25 cellular contexts compared by ENCODE assay signal in the genomic region with DNA sequence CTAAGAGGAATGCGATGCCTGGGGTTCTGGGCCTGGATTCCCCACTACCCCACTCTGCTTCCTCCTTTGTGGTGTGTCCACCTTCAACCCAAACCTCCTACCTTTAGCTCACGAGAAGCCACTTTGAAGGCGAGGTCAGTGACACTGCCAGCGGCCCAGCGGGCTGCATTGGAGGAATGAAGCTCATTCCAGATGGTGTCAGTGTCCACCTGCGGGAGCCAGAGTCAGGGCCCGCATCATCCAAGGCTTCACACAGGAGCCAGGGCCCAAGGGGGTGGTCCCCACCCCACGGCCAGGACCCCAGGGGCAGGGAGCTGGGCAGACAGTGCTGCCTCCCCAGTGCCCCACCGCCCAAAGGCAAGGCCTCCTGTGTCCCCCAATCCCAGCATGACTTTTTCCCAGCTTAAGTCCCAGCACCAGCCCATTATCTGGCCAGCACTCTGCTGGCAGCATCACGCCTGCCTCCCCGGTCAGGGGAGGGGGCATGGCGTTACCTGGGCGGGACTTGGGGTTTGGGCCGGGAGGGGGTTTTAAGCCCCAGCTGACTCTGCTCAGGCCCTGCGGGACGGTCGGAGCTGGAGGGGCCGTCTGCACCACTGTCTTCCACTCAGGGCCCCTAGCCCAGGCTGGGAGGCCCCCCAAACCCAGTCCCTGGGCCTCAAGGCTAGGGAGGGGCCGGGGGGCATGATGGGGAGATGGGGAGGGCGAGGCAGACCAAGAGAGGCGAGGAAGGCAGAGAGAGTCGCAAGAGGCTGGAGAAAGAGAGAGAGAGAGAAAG. TPM values are rescaled to one million over a fixed set of nuclear protein-coding genes. Genes with fewer than 3 reads are reported as not detected.
A peak's percentile ranks its signal among the peaks of the same experiment; 100 is the strongest.
DNase-seq lines count a peak whose midpoint lies in the region; ATAC-seq, FAIRE-seq and TF ChIP-seq lines count a peak whose summit lies in the region.
"Had no signal": no experiment of that assay in that cellular context is flagged by ENCODE, and none has a peak within 500 bp of the region (broad histone marks: within the 10 kb centered on the region; RNA-seq: fewer than 3 reads in every experiment).

No MANE protein-coding gene starts in this region.

- no peak overlapping the region for H3K4me3 ChIP-seq in HepG2 (replicated peaks in 1 of 3; ENCODE audit: insufficient read depth in 1 of 3, low read depth in 2 of 3, low read length in 3 of 3)
- H3K4me3 ChIP-seq: BLaER1 had no signal

- no peak for TF ChIP-seq RAD21 in HepG2 (CRISPR knock-in tag; IDR thresholded peaks at IDR 0.05)

- H2AFZ ChIP-seq in HepG2 (ENCODE audit: low read length), result no peak overlapping the region

- H3K36me3 Mint-ChIP-seq in activated naive CD8-positive, alpha-beta T cell treated with anti-CD3 and anti-CD28 coated beads, Interleukin-2, amount 50 U/mL, for 24 hours (ENCODE audit: low read depth), result peaks cover 75% of the 10 kb centered on the region

- H3K36me3 ChIP-seq in HepG2 (replicated peaks in 1 of 2; ENCODE audit: control insufficient read depth in 1 of 2, insufficient read depth in 2 of 2, low read length in 2 of 2), result peaks cover 11 to 13% of the 10 kb centered on the region in 2 experiments; a peak in 3 of 5 replicates

- TF ChIP-seq POLR2A in HepG2 (IDR thresholded peaks at IDR 0.05; ENCODE audit: insufficient read depth in 1 of 2, low read depth in 2 of 2, low read length in 2 of 2), result no peak

- TF ChIP-seq EP300 in HepG2 (IDR thresholded peaks at IDR 0.05; ENCODE audit: low read depth in 2 of 2, low read length in 2 of 2) (no peak), HepG2 (CRISPR knock-in tag; IDR thresholded peaks at IDR 0.05; ENCODE audit: borderline replicate concordance) (no peak)

- WGBS in HepG2 (ENCODE audit: low lambda C conversion rate), result 89% methylated on average over 15 of the region's 22 CpGs

- in situ Hi-C loops in HepG2 (cut with HindIII; ENCODE audit: extremely low pct_ligation_motif_present, low pct_unique_long_range_greater_than_20kb), result loop anchor here (5.0 kb wide), 1 partner anchor 47 kb away; no protein-coding TSS in a partner anchor

- POLR2A ChIA-PET in HepG2 (lab: Yijun Ruan, JAX), result no interaction called here

- H3K4me3 Mint-ChIP-seq in activated naive CD8-positive, alpha-beta T cell treated with anti-CD3 and anti-CD28 coated beads, Interleukin-2, amount 50 U/mL, for 24 hours, result no peak overlapping the region
- H3K4me3 Mint-ChIP-seq: CD4-positive, alpha-beta memory T cell; IgD-negative memory B cell had no signal

- ATAC-seq in Right ventricle myocardium inferior (no peak), HepG2 (no peak), GM18909 (IDR thresholded peaks at IDR 0.05; ENCODE audit: poor library complexity, unreplicated experiment) (no peak)
- no peak for ATAC-seq in activated naive CD8-positive, alpha-beta T cell treated with anti-CD3 and anti-CD28 coated beads, Interleukin-2, amount 50 U/mL, for 24 hours
- ATAC-seq: Panc1 had no signal

- TF ChIP-seq CTCF in VCaP (conservative IDR thresholded peaks at IDR 0.05) (no peak), HepG2 (CRISPR knock-in tag; IDR thresholded peaks at IDR 0.05) (no peak)

- no peak overlapping the region for H3K9ac ChIP-seq in HepG2 (ENCODE audit: insufficient read depth, low read depth, low read length)
- H3K9ac ChIP-seq: BLaER1 had no signal

- no peak for FAIRE-seq in HepG2 (lab: Jason Lieb, UNC)

- no peaks in the 10 kb centered on the region for H4K20me1 ChIP-seq in HepG2 (ENCODE audit: insufficient read depth, low read length)

- no peaks in the 10 kb centered on the region for H3K27me3 Mint-ChIP-seq in activated naive CD8-positive, alpha-beta T cell treated with anti-CD3 and anti-CD28 coated beads, Interleukin-2, amount 50 U/mL, for 24 hours
- H3K27me3 Mint-ChIP-seq: CD4-positive, alpha-beta memory T cell; IgD-negative memory B cell had no signal

- H3K27ac Mint-ChIP-seq in activated naive CD8-positive, alpha-beta T cell treated with anti-CD3 and anti-CD28 coated beads, Interleukin-2, amount 50 U/mL, for 24 hours, result peak overlapping the region; percentile 54

- DNase-seq in Right ventricle myocardium inferior (ENCODE audit: missing footprints), result peak; percentile 64
- no peak for DNase-seq in cardiac septum (ENCODE audit: low spot score)
- no peak for DNase-seq in activated naive CD8-positive, alpha-beta T cell treated with anti-CD3 and anti-CD28 coated beads, Interleukin-2, amount 50 U/mL, for 24 hours
- no peak for DNase-seq in HepG2 (ENCODE audit: low spot score)
- no peak for DNase-seq in activated CD4-positive, alpha-beta T cell treated with anti-CD3 and anti-CD28 coated beads, Interleukin-2, amount 50 U/mL, for 4 hours
- DNase-seq in NCI-H2029 treated with DMSO at 0.1 percent for 48 hours (lab: John Stamatoyannopoulos, UW), result no peak
- DNase-seq: ACHN; Caco-2; CD4-positive, alpha-beta memory T cell; DMS 273 treated with DMSO at 0.1 percent for 48 hours; DMS79 treated with DMSO at 0.1 percent for 48 hours; H7; Karpas-422; MV-4-11; NCI-H1105 treated with DMSO at 0.1 percent for 48 hours; NCI-H2081; NCI-H2171; NCI-H345; NCI-H524; NCI-H774 had no signal

- peaks cover 32% of the 10 kb centered on the region for H3K4me1 Mint-ChIP-seq in activated naive CD8-positive, alpha-beta T cell treated with anti-CD3 and anti-CD28 coated beads, Interleukin-2, amount 50 U/mL, for 24 hours

- H3K4me1 ChIP-seq in HepG2 (ENCODE audit: insufficient read depth, low read length), result no peaks in the 10 kb centered on the region
- H3K4me1 ChIP-seq: BLaER1, Caco-2 had no signal

- H3K9me3 Mint-ChIP-seq in activated naive CD8-positive, alpha-beta T cell treated with anti-CD3 and anti-CD28 coated beads, Interleukin-2, amount 50 U/mL, for 24 hours, result no peaks in the 10 kb centered on the region
- H3K9me3 Mint-ChIP-seq: CD4-positive, alpha-beta memory T cell; IgD-negative memory B cell had no signal

- H3K4me2 ChIP-seq in HepG2 (ENCODE audit: low read depth, low read length), result no peak overlapping the region
- H3K4me2 ChIP-seq: BLaER1 had no signal

- CTCF ChIA-PET in HepG2 (lab: Yijun Ruan, JAX; ENCODE audit: low intra/inter-chr PET ratio, low total read pairs), result no interaction called here

- no peaks in the 10 kb centered on the region for H3K9me3 ChIP-seq in HepG2 (ENCODE audit: low read length)
- H3K9me3 ChIP-seq: BLaER1, Caco-2 had no signal

- no TSS peak for BruUV-seq in HepG2 (replicated peaks; lab: Mats Ljungman, UMichigan)

- H3K27ac ChIP-seq in VCaP (peak overlapping the region; percentile 63), HepG2 (ENCODE audit: extremely low read length, insufficient read depth, low read length) (no peak overlapping the region)
- H3K27ac ChIP-seq: BLaER1 had no signal

- no peaks in the 10 kb centered on the region for H3K79me2 ChIP-seq in HepG2 (ENCODE audit: insufficient read depth, low read length)

- intact Hi-C loops in Right ventricle myocardium inferior (cut with DNase I) (no loop called here), cardiac septum (cut with DNase I) (loop anchor here (10.0 kb wide), 1 partner anchor 145 kb away; no protein-coding TSS in a partner anchor), HepG2 (cut with micrococcal nuclease; ENCODE audit: unreplicated experiment) (no loop called here)

- H3K27me3 ChIP-seq in HepG2 (ENCODE audit: control insufficient read depth in 1 of 2, insufficient read depth in 2 of 2, low read length in 2 of 2), result no peaks in the 10 kb centered on the region
- H3K27me3 ChIP-seq: BLaER1 had no signal

RNA-seq across cellular contexts. Expression of a gene that starts 16.9 kb away (rescaled TPM):
- total RNA-seq in Right ventricle myocardium inferior (23.2 TPM), cardiac septum (20.7 TPM), HepG2 (2016; rRNA removed; fragmentation: Illumina TruSeq; extraction: Trizol) (2.6 and 3.7 TPM in 2 replicates)
- 2.3 and 3.1 TPM in 2 replicates for total RNA-seq in HepG2 (2016; cell fraction: cytosol; rRNA removed; fragmentation: Illumina TruSeq; extraction: Trizol; ENCODE audit: low read depth)
- 2.3 and 3.4 TPM in 2 replicates for total RNA-seq in HepG2 (2016; cell fraction: insoluble cytoplasmic fraction; rRNA removed; fragmentation: Illumina TruSeq; extraction: Trizol)
- total RNA-seq in HepG2 (2016; cell fraction: membrane; rRNA removed; fragmentation: Illumina TruSeq; extraction: Trizol), result 5.0 and 6.3 TPM in 2 replicates
- 2.5 and 2.6 TPM in 2 replicates for total RNA-seq in HepG2 (2016; cell fraction: nucleus; rRNA removed; fragmentation: Illumina TruSeq; extraction: Trizol)
- polyA plus RNA-seq in HepG2 (2011; rRNA removed), result 2.2 and 3.1 TPM in 2 replicates
- polyA plus RNA-seq in HepG2 (2011; cell fraction: cytosol; rRNA removed), result 2.4 and 2.6 TPM in 2 replicates
- 3.1 and 4.1 TPM in 2 replicates for polyA plus RNA-seq in HepG2 (2011; cell fraction: nucleus; rRNA removed)
- polyA plus RNA-seq in HepG2 (2012), result 2.1 and 3.5 TPM in 2 replicates
- 3.8 and 3.9 TPM in 2 replicates for polyA plus RNA-seq in HepG2 (2016; cell fraction: cytosol; fragmentation: Illumina TruSeq; extraction: Trizol; ENCODE audit: low read depth)
- 2.6 and 3.2 TPM in 2 replicates for polyA plus RNA-seq in HepG2 (2016; cell fraction: insoluble cytoplasmic fraction; fragmentation: Illumina TruSeq; extraction: Trizol; ENCODE audit: low read depth)
- 6.3 and 6.9 TPM in 2 replicates for polyA plus RNA-seq in HepG2 (2016; cell fraction: membrane; fragmentation: Illumina TruSeq; extraction: Trizol; ENCODE audit: low read depth)
- 5.6 and 6.3 TPM in 2 replicates for polyA plus RNA-seq in HepG2 (2016; cell fraction: nucleus; fragmentation: Illumina TruSeq; extraction: Trizol; ENCODE audit: insufficient read depth, low read depth)
- polyA minus RNA-seq in HepG2 (2011; rRNA and poly(A)+ RNA removed; ENCODE audit: low replicate concordance), result 5.7 and 45.5 TPM in 2 replicates
- 1.5 and 2.1 TPM in 2 replicates for polyA minus RNA-seq in HepG2 (2011; cell fraction: cytosol; rRNA and poly(A)+ RNA removed)
- 1.7 and 2.8 TPM in 2 replicates for polyA minus RNA-seq in HepG2 (2011; cell fraction: nucleus; rRNA and poly(A)+ RNA removed)

RNA-seq across cellular contexts. Expression of a gene that starts 29.8 kb away (rescaled TPM):
- 38.8 TPM for total RNA-seq in Right ventricle myocardium inferior
- 62.7 TPM for total RNA-seq in cardiac septum
- total RNA-seq in HepG2 (2016; rRNA removed; fragmentation: Illumina TruSeq; extraction: Trizol), result 3.7 and 4.6 TPM in 2 replicates
- 1.5 and 2.7 TPM in 2 replicates for total RNA-seq in HepG2 (2016; cell fraction: cytosol; rRNA removed; fragmentation: Illumina TruSeq; extraction: Trizol; ENCODE audit: low read depth)
- total RNA-seq in HepG2 (2016; cell fraction: insoluble cytoplasmic fraction; rRNA removed; fragmentation: Illumina TruSeq; extraction: Trizol), result 3.3 and 5.0 TPM in 2 replicates
- 4.5 and 5.3 TPM in 2 replicates for total RNA-seq in HepG2 (2016; cell fraction: membrane; rRNA removed; fragmentation: Illumina TruSeq; extraction: Trizol)
- 5.2 and 5.6 TPM in 2 replicates for total RNA-seq in HepG2 (2016; cell fraction: nucleus; rRNA removed; fragmentation: Illumina TruSeq; extraction: Trizol)
- polyA plus RNA-seq in HepG2 (2011; rRNA removed), result 8.5 and 10.8 TPM in 2 replicates
- 3.4 and 5.9 TPM in 2 replicates for polyA plus RNA-seq in HepG2 (2011; cell fraction: cytosol; rRNA removed)
- 44.6 and 61.9 TPM in 2 replicates for polyA plus RNA-seq in HepG2 (2011; cell fraction: nucleus; rRNA removed)
- 3.9 and 6.2 TPM in 2 replicates for polyA plus RNA-seq in HepG2 (2012)
- polyA plus RNA-seq in HepG2 (2016; cell fraction: cytosol; fragmentation: Illumina TruSeq; extraction: Trizol; ENCODE audit: low read depth), result 1.6 and 1.8 TPM in 2 replicates
- 7.3 and 8.0 TPM in 2 replicates for polyA plus RNA-seq in HepG2 (2016; cell fraction: insoluble cytoplasmic fraction; fragmentation: Illumina TruSeq; extraction: Trizol; ENCODE audit: low read depth)
- polyA plus RNA-seq in HepG2 (2016; cell fraction: membrane; fragmentation: Illumina TruSeq; extraction: Trizol; ENCODE audit: low read depth), result 5.0 and 6.0 TPM in 2 replicates
- polyA plus RNA-seq in HepG2 (2016; cell fraction: nucleus; fragmentation: Illumina TruSeq; extraction: Trizol; ENCODE audit: insufficient read depth, low read depth), result 15.8 and 16.2 TPM in 2 replicates
- 11.8 and 35.8 TPM in 2 replicates for polyA minus RNA-seq in HepG2 (2011; rRNA and poly(A)+ RNA removed; ENCODE audit: low replicate concordance)
- polyA minus RNA-seq in HepG2 (2011; cell fraction: cytosol; rRNA and poly(A)+ RNA removed), result 2.3 and 4.6 TPM in 2 replicates
- polyA minus RNA-seq in HepG2 (2011; cell fraction: nucleus; rRNA and poly(A)+ RNA removed), result 6.8 and 9.5 TPM in 2 replicates

RNA-seq across cellular contexts. Expression of a gene that starts 31.2 kb away (rescaled TPM):
- total RNA-seq in Right ventricle myocardium inferior, result 37.3 TPM
- total RNA-seq in cardiac septum, result 26.3 TPM
- 0.07 TPM in 1 of 2 replicates, not detected in the other for total RNA-seq in HepG2 (2016; rRNA removed; fragmentation: Illumina TruSeq; extraction: Trizol)
- not detected in 2 replicates for total RNA-seq in HepG2 (2016; cell fraction: cytosol; rRNA removed; fragmentation: Illumina TruSeq; extraction: Trizol; ENCODE audit: low read depth)
- total RNA-seq in HepG2 (2016; cell fraction: insoluble cytoplasmic fraction; rRNA removed; fragmentation: Illumina TruSeq; extraction: Trizol), result 0.09 TPM in 1 of 2 replicates, not detected in the other
- total RNA-seq in HepG2 (2016; cell fraction: membrane; rRNA removed; fragmentation: Illumina TruSeq; extraction: Trizol), result 0.03 TPM in 1 of 2 replicates, not detected in the other
- 0.40 TPM in 1 of 2 replicates, not detected in the other for total RNA-seq in HepG2 (2016; cell fraction: nucleus; rRNA removed; fragmentation: Illumina TruSeq; extraction: Trizol)
- polyA plus RNA-seq in HepG2 (2011; rRNA removed), result 0.07 and 0.37 TPM in 2 replicates
- polyA plus RNA-seq in HepG2 (2011; cell fraction: cytosol; rRNA removed), result 0.05 and 0.13 TPM in 2 replicates
- polyA plus RNA-seq in HepG2 (2011; cell fraction: nucleus; rRNA removed), result 0.56 and 0.95 TPM in 2 replicates
- polyA plus RNA-seq in HepG2 (2012), result 0.11 and 0.16 TPM in 2 replicates
- polyA plus RNA-seq in HepG2 (2016; cell fraction: cytosol; fragmentation: Illumina TruSeq; extraction: Trizol; ENCODE audit: low read depth), result not detected in 2 replicates
- polyA plus RNA-seq in HepG2 (2016; cell fraction: insoluble cytoplasmic fraction; fragmentation: Illumina TruSeq; extraction: Trizol; ENCODE audit: low read depth), result 0.17 TPM in 1 of 2 replicates, not detected in the other
- polyA plus RNA-seq in HepG2 (2016; cell fraction: membrane; fragmentation: Illumina TruSeq; extraction: Trizol; ENCODE audit: low read depth), result not detected in 2 replicates
- 0.63 TPM in 1 of 2 replicates, not detected in the other for polyA plus RNA-seq in HepG2 (2016; cell fraction: nucleus; fragmentation: Illumina TruSeq; extraction: Trizol; ENCODE audit: insufficient read depth, low read depth)
- 0.28 and 2.0 TPM in 2 replicates for polyA minus RNA-seq in HepG2 (2011; rRNA and poly(A)+ RNA removed; ENCODE audit: low replicate concordance)
- not detected in 2 replicates for polyA minus RNA-seq in HepG2 (2011; cell fraction: cytosol; rRNA and poly(A)+ RNA removed)
- 0.13 and 1.1 TPM in 2 replicates for polyA minus RNA-seq in HepG2 (2011; cell fraction: nucleus; rRNA and poly(A)+ RNA removed)

Comparison
In these comparisons a context has a peak if more than half of its experiments do, and no peak if none do; other contexts are left out.
1. RNA of a gene that starts 31.2 kb away (total RNA-seq): 37.3 TPM in Right ventricle myocardium inferior (single experiment) and 26.3 TPM in cardiac septum (single experiment); 0.03 to 0.40 TPM in HepG2; every median in the first group is over 10 times any median in the second.